11 cellular contexts compared by ENCODE assay signal in the genomic region with DNA sequence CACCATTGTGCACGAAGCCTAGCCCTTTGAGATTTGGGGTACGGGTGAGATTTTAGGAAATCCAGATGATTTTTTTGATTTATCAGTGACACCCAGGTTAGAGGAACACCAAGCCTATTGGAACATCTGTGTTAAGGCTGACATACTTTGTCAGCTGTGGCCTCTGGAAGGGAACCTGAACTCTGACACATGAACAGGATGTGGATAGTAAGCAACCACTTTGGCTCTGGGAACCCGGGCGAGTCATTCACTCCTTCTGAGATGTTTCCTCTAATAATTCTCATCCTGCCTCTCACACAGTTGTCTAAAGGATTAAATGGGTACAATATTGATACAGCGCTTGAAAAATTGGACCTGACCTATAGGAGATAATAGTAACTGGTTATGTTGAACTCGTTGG.
A peak's percentile ranks its signal among the peaks of the same experiment; 100 is the strongest.
DNase-seq lines count a peak whose midpoint lies in the region; ATAC-seq and TF ChIP-seq lines count a peak whose summit lies in the region.
"Had no signal": no experiment of that assay in that cellular context is flagged by ENCODE, and none has a peak within 500 bp of the region (broad histone marks: within the 10 kb centered on the region; RNA-seq: fewer than 3 reads in every experiment).

No MANE protein-coding gene starts in this region.

- no peak overlapping the region for H3K9ac ChIP-seq in SK-N-SH
- H3K9ac ChIP-seq: parathyroid adenoma had no signal

- ATAC-seq in CD8-positive, alpha-beta T cell, result no peak
- ATAC-seq in WTC11, result no peak

- peak; percentile 24 to 26 (median 26) for DNase-seq in stimulated activated CD4-positive, alpha-beta T cell treated with anti-CD3 and anti-CD28 coated beads, Interleukin-12 subunit alpha, Interleukin-12 subunit beta, amount 100 ng/mL, for 48 hours (ENCODE audit: low read depth in 2 of 3, low spot score in 1 of 3)
- no peak for DNase-seq in stimulated activated CD4-positive, alpha-beta T cell treated with anti-CD3 and anti-CD28 coated beads, Interleukin-4, amount 100 ng/mL, for 4 hours
- DNase-seq in SK-N-SH, result no peak
- peak; percentile 90 for DNase-seq in fibroblast of mammary gland (ENCODE audit: low read depth)
- no peak for DNase-seq in effector memory CD4-positive, alpha-beta T cell
- no peak for DNase-seq in CD8-positive, alpha-beta T cell
- DNase-seq in WTC11 (ENCODE audit: low spot score), result no peak
- DNase-seq in Ammon's horn (ENCODE audit: low spot score), result no peak
- DNase-seq: kidney, SIG-M5 had no signal

- H3K27me3 ChIP-seq in SK-N-SH (ENCODE audit: insufficient read depth), result no peaks in the 10 kb centered on the region
- H3K27me3 ChIP-seq in effector memory CD4-positive, alpha-beta T cell (replicated peaks; ENCODE audit: control insufficient read depth, insufficient read depth, low read length, poor library complexity, severe bottlenecking), result no peaks in the 10 kb centered on the region
- no peaks in the 10 kb centered on the region for H3K27me3 ChIP-seq in CD8-positive, alpha-beta T cell (ENCODE audit: insufficient read depth, low read length)

- peaks cover 2% of the 10 kb centered on the region for H3K27me3 Mint-ChIP-seq in CD8-positive, alpha-beta T cell (ENCODE audit: low read depth)
- H3K27me3 Mint-ChIP-seq in WTC11 (ENCODE audit: low read depth), result no peaks in the 10 kb centered on the region; the same call in 1 of the 2 replicates

- peaks cover 20% of the 10 kb centered on the region for H3K79me2 ChIP-seq in SK-N-SH (ENCODE audit: insufficient read depth)
- H3K79me2 ChIP-seq: parathyroid adenoma had no signal

- no peaks in the 10 kb centered on the region for H3K9me2 ChIP-seq in SK-N-SH

- POLR2A ChIA-PET in SK-N-SH (lab: Yijun Ruan, JAX), result no interaction called here
- POLR2A ChIA-PET in CD8-positive, alpha-beta T cell (lab: Charles Lee), result no interaction called here
- POLR2A ChIA-PET in WTC11 (lab: Charles Lee), result no interaction called here

- H3K4me3 Mint-ChIP-seq in CD8-positive, alpha-beta T cell, result no peak overlapping the region
- no peak overlapping the region for H3K4me3 Mint-ChIP-seq in WTC11

- no peak overlapping the region for H3K27ac Mint-ChIP-seq in CD8-positive, alpha-beta T cell
- no peak overlapping the region for H3K27ac Mint-ChIP-seq in WTC11

- no peaks in the 10 kb centered on the region for H3K4me1 Mint-ChIP-seq in CD8-positive, alpha-beta T cell (ENCODE audit: low read depth)
- H3K4me1 Mint-ChIP-seq in WTC11, result no peaks in the 10 kb centered on the region

- peaks cover 0 to 4% of the 10 kb centered on the region in 2 experiments for H3K36me3 ChIP-seq in SK-N-SH (replicated peaks in 1 of 2; ENCODE audit: control insufficient read depth in 1 of 2, insufficient read depth in 2 of 2, low read length in 1 of 2)
- no peaks in the 10 kb centered on the region for H3K36me3 ChIP-seq in effector memory CD4-positive, alpha-beta T cell (ENCODE audit: control insufficient read depth, insufficient read depth, low read length)
- H3K36me3 ChIP-seq in CD8-positive, alpha-beta T cell (ENCODE audit: insufficient read depth, low read length), result no peaks in the 10 kb centered on the region

- TF ChIP-seq EP300 in SK-N-SH (IDR thresholded peaks at IDR 0.05; ENCODE audit: borderline replicate concordance in 1 of 2, low read depth in 1 of 2, low read length in 1 of 2), result no peak; a peak in 1 of 4 replicates

- peaks cover 12% of the 10 kb centered on the region for H3F3A ChIP-seq in SK-N-SH (replicated peaks; ENCODE audit: insufficient read depth)

- TF ChIP-seq RAD21 in SK-N-SH (IDR thresholded peaks at IDR 0.05; ENCODE audit: low read length), result no peak

- H3K4me2 ChIP-seq in SK-N-SH, result no peak overlapping the region

- CTCF ChIA-PET in SK-N-SH (lab: Yijun Ruan, JAX) (interaction anchor here (0.6 to 5.4 kb wide), 5 partner anchors 9 to 970 kb away, joined by 3 to 39 read pairs (median 4); no protein-coding TSS in a partner anchor), WTC11 (lab: Charles Lee) (interaction anchor here (2.1 kb wide), 1 partner anchor 37 kb away, joined by 9 read pairs; no protein-coding TSS in a partner anchor)
- CTCF ChIA-PET in CD8-positive, alpha-beta T cell (lab: Charles Lee), result interaction anchor here (1.2 kb wide), 1 partner anchor 11 kb away, joined by 3 read pairs; no protein-coding TSS in a partner anchor

- H3K36me3 Mint-ChIP-seq in CD8-positive, alpha-beta T cell, result no peaks in the 10 kb centered on the region
- peaks cover 7% of the 10 kb centered on the region for H3K36me3 Mint-ChIP-seq in WTC11

- peak overlapping the region in 1 of 2 experiments; percentile 52; a peak in 2 of 4 replicates for H3K27ac ChIP-seq in SK-N-SH (ENCODE audit: low read depth in 2 of 2, low read length in 1 of 2)
- no peak overlapping the region for H3K27ac ChIP-seq in effector memory CD4-positive, alpha-beta T cell (ENCODE audit: insufficient read depth, low read length, poor library complexity, severe bottlenecking)
- H3K27ac ChIP-seq in CD8-positive, alpha-beta T cell (ENCODE audit: low read depth, low read length), result no peak overlapping the region
- H3K27ac ChIP-seq: parathyroid adenoma had no signal

- 0 out of 2 replicates have a peak, but pooled peaks cover 9% of the 10 kb centered on the region for H3K9me3 ChIP-seq in SK-N-SH
- no peaks in the 10 kb centered on the region for H3K9me3 ChIP-seq in effector memory CD4-positive, alpha-beta T cell (ENCODE audit: control insufficient read depth, low read length)
- H3K9me3 ChIP-seq in CD8-positive, alpha-beta T cell (ENCODE audit: low read length), result no peaks in the 10 kb centered on the region

- H3K9me3 Mint-ChIP-seq in CD8-positive, alpha-beta T cell, result no peaks in the 10 kb centered on the region
- H3K9me3 Mint-ChIP-seq in WTC11, result peaks cover 7% of the 10 kb centered on the region; the same call in 1 of the 2 replicates

- intact Hi-C loops in CD8-positive, alpha-beta T cell (cut with DNase I, micrococcal nuclease), result no loop called here

- H2AFZ ChIP-seq in SK-N-SH (ENCODE audit: low read depth), result no peak overlapping the region
- H2AFZ ChIP-seq: parathyroid adenoma had no signal

- H3K4me1 ChIP-seq in SK-N-SH (ENCODE audit: control insufficient read depth in 1 of 2, insufficient read depth in 2 of 2, low read depth in 1 of 2, low read length in 1 of 2), result peaks cover 2 to 31% of the 10 kb centered on the region in 2 experiments; a peak in 3 of 4 replicates
- no peaks in the 10 kb centered on the region for H3K4me1 ChIP-seq in effector memory CD4-positive, alpha-beta T cell (ENCODE audit: control insufficient read depth, insufficient read depth, low read length, poor library complexity, severe bottlenecking)
- H3K4me1 ChIP-seq in CD8-positive, alpha-beta T cell (ENCODE audit: insufficient read depth, low read length), result no peaks in the 10 kb centered on the region

- H3K4me3 ChIP-seq in SK-N-SH (ENCODE audit: low read depth in 2 of 2, low read length in 1 of 2) (no peak overlapping the region), fibroblast of mammary gland (ENCODE audit: control insufficient read depth, low read depth, low read length) (no peak overlapping the region)
- no peak overlapping the region for H3K4me3 ChIP-seq in effector memory CD4-positive, alpha-beta T cell (ENCODE audit: insufficient read depth, low read depth, low read length, poor library complexity, severe bottlenecking)
- no peak overlapping the region for H3K4me3 ChIP-seq in CD8-positive, alpha-beta T cell (ENCODE audit: low read depth, low read length)

- H4K20me1 ChIP-seq in SK-N-SH (ENCODE audit: insufficient read depth), result no peaks in the 10 kb centered on the region

- 61% methylated on average over 6 of the region's 6 CpGs for WGBS in SK-N-SH (ENCODE audit: low lambda C conversion rate)

- TF ChIP-seq CTCF in SK-N-SH (IDR thresholded peaks at IDR 0.05), result no peak
- TF ChIP-seq CTCF in fibroblast of mammary gland (conservative IDR thresholded peaks at IDR 0.05; ENCODE audit: control insufficient read depth, insufficient read depth, low read depth, low read length), result no peak
- no peak for TF ChIP-seq CTCF in CD8-positive, alpha-beta T cell (IDR thresholded peaks at IDR 0.05)
- no peak for TF ChIP-seq CTCF in WTC11 (IDR thresholded peaks at IDR 0.05)

TF ChIP-seq in SK-N-SH, 30 proteins besides CTCF, POLR2A, EP300 and RAD21:
- TF ChIP-seq JUND (IDR thresholded peaks at IDR 0.05) (0 out of 2 replicates have a peak, but pooled peaks have one; percentile 6), TCF12 (IDR thresholded peaks at IDR 0.05) (peak; percentile 60), POLR2AphosphoS5 (IDR thresholded peaks at IDR 0.05; ENCODE audit: low read depth, low read length) (no peak)
- TF ChIP-seq, protein P1, sequence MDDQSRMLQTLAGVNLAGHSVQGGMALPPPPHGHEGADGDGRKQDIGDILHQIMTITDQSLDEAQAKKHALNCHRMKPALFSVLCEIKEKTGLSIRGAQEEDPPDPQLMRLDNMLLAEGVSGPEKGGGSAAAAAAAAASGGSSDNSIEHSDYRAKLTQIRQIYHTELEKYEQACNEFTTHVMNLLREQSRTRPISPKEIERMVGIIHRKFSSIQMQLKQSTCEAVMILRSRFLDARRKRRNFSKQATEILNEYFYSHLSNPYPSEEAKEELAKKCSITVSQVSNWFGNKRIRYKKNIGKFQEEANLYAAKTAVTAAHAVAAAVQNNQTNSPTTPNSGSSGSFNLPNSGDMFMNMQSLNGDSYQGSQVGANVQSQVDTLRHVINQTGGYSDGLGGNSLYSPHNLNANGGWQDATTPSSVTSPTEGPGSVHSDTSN (IDR thresholded peaks at IDR 0.05), result peak; percentile 42

TF ChIP-seq in WTC11, 78 proteins besides CTCF, POLR2A, EP300 and RAD21 (continues in another document):
- TF ChIP-seq KAT7 (CRISPR knock-in tag; IDR thresholded peaks at IDR 0.05; ENCODE audit: borderline replicate concordance) (no peak), FOXP1 (CRISPR knock-in tag; IDR thresholded peaks at IDR 0.05; ENCODE audit: borderline replicate concordance) (no peak), ZBTB21 (CRISPR knock-in tag; IDR thresholded peaks at IDR 0.05; ENCODE audit: borderline replicate concordance) (no peak), ZNF317 (CRISPR knock-in tag; IDR thresholded peaks at IDR 0.05; ENCODE audit: borderline replicate concordance, low read depth) (no peak), ESRRA (CRISPR knock-in tag; IDR thresholded peaks at IDR 0.05; ENCODE audit: borderline replicate concordance) (no peak), GRHL2 (CRISPR knock-in tag; IDR thresholded peaks at IDR 0.05; ENCODE audit: insufficient replicate concordance, severe bottlenecking) (no peak)

Comparison
In these comparisons a context has a peak if more than half of its experiments do, and no peak if none do; other contexts are left out.
1. DNase-seq: peak in stimulated activated CD4-positive, alpha-beta T cell treated with anti-CD3 and anti-CD28 coated beads, Interleukin-12 subunit alpha, Interleukin-12 subunit beta, amount 100 ng/mL, for 48 hours (3 of 3) and fibroblast of mammary gland (single experiment); none in stimulated activated CD4-positive, alpha-beta T cell treated with anti-CD3 and anti-CD28 coated beads, Interleukin-4, amount 100 ng/mL, for 4 hours (0 of 2), SK-N-SH (single experiment), effector memory CD4-positive, alpha-beta T cell (0 of 3), CD8-positive, alpha-beta T cell (0 of 7), WTC11 (single experiment) and Ammon's horn (single experiment).